Comparison of ENCODE assay signal across 30 cellular contexts in the genomic region with DNA sequence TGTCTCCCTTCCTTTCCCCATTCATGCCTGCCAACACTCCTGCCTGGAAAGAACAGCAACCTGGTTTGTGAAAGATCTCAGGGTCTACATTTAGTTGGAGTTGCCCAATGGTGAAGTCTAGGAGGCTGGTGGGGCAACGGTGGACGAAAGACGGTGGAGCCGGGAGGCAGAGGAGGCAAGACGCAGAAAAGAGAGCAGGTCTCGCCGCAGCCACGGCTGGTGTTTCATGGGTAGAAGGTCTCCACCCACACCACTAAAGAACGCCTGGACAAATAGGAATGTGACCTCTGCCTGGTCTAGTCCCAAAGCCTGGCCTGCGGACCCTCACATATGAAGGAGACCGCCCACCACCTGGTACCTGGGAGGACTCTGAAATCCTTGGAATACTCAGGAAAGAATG.
"Had no signal": no experiment of that assay in that cellular context is flagged by ENCODE, and none has a peak within 500 bp of the region (broad histone marks: within the 10 kb centered on the region; RNA-seq: fewer than 3 reads in every experiment).

No MANE protein-coding gene starts in this region.

- DNase-seq: naive B cell; naive thymus-derived CD8-positive, alpha-beta T cell; nephron progenitor cell; nucleus accumbens; ovary; psoas muscle; right cardiac atrium; right lobe of liver; sigmoid colon; small intestine; stimulated activated CD4-positive, alpha-beta T cell treated with anti-CD3 and anti-CD28 coated beads, Interleukin-15, amount 100 ng/mL, for 24 hours; stimulated activated CD4-positive, alpha-beta T cell treated with anti-CD3 and anti-CD28 coated beads, Interleukin-2, amount 100 ng/mL, for 24 hours; stimulated activated CD4-positive, alpha-beta T cell treated with anti-CD3 and anti-CD28 coated beads, Interleukin-2, amount 100 ng/mL, for 48 hours; stimulated activated CD4-positive, alpha-beta T cell treated with anti-CD3 and anti-CD28 coated beads, Interleukin-4, amount 100 ng/mL, for 24 hours; stimulated activated naive CD4-positive, alpha-beta T cell; stimulated activated naive CD8-positive, alpha-beta T cell treated with anti-CD3 and anti-CD28 coated beads, Interleukin-15, amount 100 ng/mL, for 72 hours; stimulated activated naive CD8-positive, alpha-beta T cell treated with anti-CD3 and anti-CD28 coated beads, Interleukin-15, Interleukin-2, amounts not matched to agents 100 U/mL and 50 U/mL, for 24 hours; substantia nigra; testis; tibial artery; transverse colon had no signal

- H3K27me3 ChIP-seq: neutrophil, ovary, right lobe of liver, sigmoid colon, suprapubic skin, testis, tibial artery, transverse colon, vagina had no signal

- H3K4me3 ChIP-seq: ovary, psoas muscle, right lobe of liver, sigmoid colon, suprapubic skin, testis, tibial artery, transverse colon, vagina had no signal

- H3K4me3 Mint-ChIP-seq: naive thymus-derived CD8-positive, alpha-beta T cell; natural killer cell treated with Interleukin-12 subunit alpha and Interleukin-12 subunit beta and Interleukin-15 and Interleukin-18, amount 100 ng/mL, for 72 hours; nephron progenitor cell; neural crest cell; stimulated activated effector memory CD8-positive, alpha-beta T cell treated with anti-CD3 and anti-CD28 coated beads, Interleukin-12 subunit alpha, Interleukin-12 subunit beta, amount 100 ng/mL, for 72 hours; stimulated activated naive CD8-positive, alpha-beta T cell treated with anti-CD3 and anti-CD28 coated beads, Interleukin-15, amount 100 ng/mL, for 72 hours; type B pancreatic cell had no signal

- H3K9me3 Mint-ChIP-seq: natural killer cell treated with Interleukin-12 subunit alpha and Interleukin-12 subunit beta and Interleukin-15 and Interleukin-18, amount 100 ng/mL, for 72 hours; stimulated activated effector memory CD8-positive, alpha-beta T cell treated with anti-CD3 and anti-CD28 coated beads, Interleukin-12 subunit alpha, Interleukin-12 subunit beta, amount 100 ng/mL, for 72 hours; stimulated activated naive CD8-positive, alpha-beta T cell treated with anti-CD3 and anti-CD28 coated beads, Interleukin-15, amount 100 ng/mL, for 72 hours had no signal

- H3K4me1 ChIP-seq: parathyroid adenoma, psoas muscle, right lobe of liver, sigmoid colon, suprapubic skin, tibial artery, transverse colon, vagina had no signal

- H3K27me3 Mint-ChIP-seq: naive B cell; natural killer cell treated with Interleukin-12 subunit alpha and Interleukin-12 subunit beta and Interleukin-15 and Interleukin-18, amount 100 ng/mL, for 72 hours; progenitor cell of endocrine pancreas; stimulated activated naive CD8-positive, alpha-beta T cell treated with anti-CD3 and anti-CD28 coated beads, Interleukin-15, amount 100 ng/mL, for 72 hours; type B pancreatic cell had no signal

- H3K36me3 Mint-ChIP-seq: natural killer cell treated with Interleukin-12 subunit alpha and Interleukin-12 subunit beta and Interleukin-15 and Interleukin-18, amount 100 ng/mL, for 72 hours; stimulated activated effector memory CD8-positive, alpha-beta T cell treated with anti-CD3 and anti-CD28 coated beads, Interleukin-12 subunit alpha, Interleukin-12 subunit beta, amount 100 ng/mL, for 72 hours had no signal

- H3K27ac Mint-ChIP-seq: natural killer cell treated with Interleukin-12 subunit alpha and Interleukin-12 subunit beta and Interleukin-15 and Interleukin-18, amount 100 ng/mL, for 72 hours; nephron progenitor cell; progenitor cell of endocrine pancreas; stimulated activated effector memory CD8-positive, alpha-beta T cell treated with anti-CD3 and anti-CD28 coated beads, Interleukin-12 subunit alpha, Interleukin-12 subunit beta, amount 100 ng/mL, for 72 hours; type B pancreatic cell had no signal

- H3K9me3 ChIP-seq: neutrophil, ovary, psoas muscle, right lobe of liver, suprapubic skin, testis, transverse colon, vagina had no signal

- H3K4me1 Mint-ChIP-seq: nephron progenitor cell; neural crest cell; stimulated activated naive CD8-positive, alpha-beta T cell treated with anti-CD3 and anti-CD28 coated beads, Interleukin-15, amount 100 ng/mL, for 72 hours had no signal

- H3K36me3 ChIP-seq: neutrophil, ovary, right lobe of liver, sigmoid colon, suprapubic skin, tibial artery, transverse colon, vagina had no signal

- ATAC-seq: naive thymus-derived CD8-positive, alpha-beta T cell; natural killer cell treated with Interleukin-12 subunit alpha and Interleukin-12 subunit beta and Interleukin-15 and Interleukin-18, amount 100 ng/mL, for 72 hours; psoas muscle; right cardiac atrium; right lobe of liver; stimulated activated effector memory CD8-positive, alpha-beta T cell treated with anti-CD3 and anti-CD28 coated beads, Interleukin-12 subunit alpha, Interleukin-12 subunit beta, amount 100 ng/mL, for 72 hours; stimulated activated naive CD8-positive, alpha-beta T cell treated with anti-CD3 and anti-CD28 coated beads, Interleukin-15, amount 100 ng/mL, for 72 hours; stimulated activated naive CD8-positive, alpha-beta T cell treated with anti-CD3 and anti-CD28 coated beads, Interleukin-15, Interleukin-2, amounts not matched to agents 100 U/mL and 50 U/mL, for 24 hours had no signal

- H3K27ac ChIP-seq: neutrophil, ovary, parathyroid adenoma, psoas muscle, right lobe of liver, sigmoid colon, suprapubic skin, testis, tibial artery, transverse colon, vagina had no signal
